8 cellular contexts compared by ENCODE assay signal in the genomic region with DNA sequence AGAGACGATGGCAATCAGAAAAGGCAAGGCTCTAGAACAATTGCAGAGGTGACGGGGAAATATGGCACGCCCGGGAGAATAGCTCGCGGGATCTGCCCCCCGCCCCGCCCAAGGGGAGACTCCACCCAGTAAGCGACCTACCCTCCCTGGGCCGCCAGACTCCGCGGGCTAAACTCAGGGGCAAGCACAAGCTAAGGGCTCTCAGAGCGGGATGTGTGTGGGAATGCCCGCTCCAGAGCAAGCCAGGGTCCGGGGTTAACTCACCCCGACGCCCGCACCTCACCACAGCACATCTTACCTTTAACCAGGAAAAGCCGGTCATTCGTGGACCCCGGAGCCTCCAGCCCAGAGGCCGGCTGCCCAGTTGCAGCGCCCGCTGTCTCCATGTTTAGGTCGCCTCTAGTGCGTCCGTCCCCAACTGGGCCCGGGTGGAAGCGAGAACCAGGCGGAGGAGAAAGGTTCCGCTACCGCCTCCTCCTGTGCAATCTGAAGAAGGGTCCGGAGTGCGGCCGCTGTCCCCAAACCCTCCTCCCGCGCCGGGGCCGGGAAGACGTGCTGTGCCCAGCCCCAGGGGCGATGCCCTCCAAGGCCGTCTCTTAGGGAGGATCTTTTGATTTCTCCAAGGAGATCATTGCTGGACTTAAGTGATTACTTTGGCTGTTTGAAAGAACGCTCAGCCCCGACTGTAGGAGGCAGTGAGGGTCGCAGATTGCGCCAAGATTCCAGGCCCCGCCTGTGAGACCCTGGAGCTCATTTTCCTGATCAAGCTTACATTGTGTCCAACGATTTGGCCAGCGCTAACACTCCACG. TPM values are rescaled to one million over a fixed set of nuclear protein-coding genes. Genes with fewer than 3 reads are reported as not detected.
DNase-seq lines count a peak whose midpoint lies in the region; ATAC-seq and TF ChIP-seq lines count a peak whose summit lies in the region.

TSS of gene TMEM242 (minus strand) at position 406 of the 810 bp plus-strand sequence. CDS start at position 386, 20 bp downstream.

- no peaks in the 10 kb centered on the region for H3K27me3 ChIP-seq in PC-3 (ENCODE audit: low read length)
- no peaks in the 10 kb centered on the region for H3K27me3 ChIP-seq in heart left ventricle
- no peaks in the 10 kb centered on the region for H3K27me3 ChIP-seq in aorta (ENCODE audit: control insufficient read depth in 1 of 2, insufficient read depth in 2 of 2, low read length in 1 of 2)

- H3K4me1 ChIP-seq in PC-3 (ENCODE audit: insufficient read depth, low read length): peaks cover 12% of the 10 kb centered on the region
- H3K4me1 ChIP-seq in heart left ventricle: peaks cover 0 to 46% (median 20%) of the 10 kb centered on the region in 12 donors
- H3K4me1 ChIP-seq in aorta (ENCODE audit: control insufficient read depth in 1 of 2, insufficient read depth in 2 of 2, low read length in 2 of 2): peaks cover 0 to 6% of the 10 kb centered on the region in 2 donors

- H3F3A ChIP-seq in PC-3 (ENCODE audit: low read length, unreplicated experiment): no peaks in the 10 kb centered on the region

- H4K20me1 ChIP-seq in PC-3 (ENCODE audit: low read length): no peaks in the 10 kb centered on the region

- BruUV-seq in PC-3 (replicated peaks; lab: Mats Ljungman, UMichigan): TSS peak; percentile 88

- peaks cover 3% of the 10 kb centered on the region for H3K27me3 Mint-ChIP-seq in activated naive CD8-positive, alpha-beta T cell

- no peaks in the 10 kb centered on the region for H3K9me2 ChIP-seq in PC-3 (replicated peaks; ENCODE audit: low read length)

- H3K4me3 ChIP-seq in GM12864 (ENCODE audit: low read depth, low read length) (peak within 1 kb of the TSS; percentile 75), PC-3 (ENCODE audit: low read length) (peak within 1 kb of the TSS; percentile 85), heart left ventricle (peak within 1 kb of the TSS; percentile 47 to 90 (median 75)), aorta (ENCODE audit: low read length in 2 of 2) (peak within 1 kb of the TSS; percentile 68 to 83)

- CTCF ChIA-PET in PC-3 (lab: Charles Lee): interaction anchor here (0.6 to 1.3 kb wide), 2 partner anchors 8 to 281 kb away, joined by 3 to 7 read pairs; no protein-coding TSS in a partner anchor

- H3K4me1 Mint-ChIP-seq in activated naive CD8-positive, alpha-beta T cell (ENCODE audit: low read depth): peaks cover 24% of the 10 kb centered on the region

- no peak for TF ChIP-seq CTCF in GM12864 (IDR thresholded peaks at IDR 0.05; ENCODE audit: low read depth, low read length, missing control alignments)
- TF ChIP-seq CTCF in PC-3 (conservative IDR thresholded peaks at IDR 0.05; ENCODE audit: low read depth, low read length): no peak
- TF ChIP-seq CTCF in heart left ventricle (IDR thresholded peaks at IDR 0.05): peak; percentile 12 to 50 (median 30)

- WGBS in heart left ventricle, 4 donors: 0% methylated on average over 37 to 50 of the region's 50 CpGs
- 0 to 1% methylated on average over 48 to 50 of the region's 50 CpGs for WGBS in aorta, 2 donors

- no peaks in the 10 kb centered on the region for H3K9me3 Mint-ChIP-seq in activated naive CD8-positive, alpha-beta T cell (ENCODE audit: low read depth)

- intact Hi-C loops in PC-3 (cut with micrococcal nuclease) (loop anchor here (2.0 to 5.0 kb wide), 2 partner anchors 57 to 104 kb away; partner anchors contain the start of gene ZDHHC14), heart left ventricle (cut with DNase I) (loop anchor here in 8 of 10 donors (2.0 to 10.0 kb wide), 5 partner anchors 57 to 274 kb away; partner anchors contain the start of gene ZDHHC14 (in 7 of the 8)), aorta (cut with DNase I) (loop anchor here in 1 of 2 donors (5.0 kb wide), 1 partner anchor 59 kb away; the partner anchor contains the start of gene ZDHHC14)

- peaks cover 20% of the 10 kb centered on the region for H3K79me2 ChIP-seq in PC-3 (ENCODE audit: low read length)

- POLR2A ChIA-PET in PC-3 (lab: Charles Lee; ENCODE audit: unreplicated experiment): no interaction called here

- peak within 1 kb of the TSS; percentile 56 for H3K27ac ChIP-seq in PC-3 (ENCODE audit: low read length)
- H3K27ac ChIP-seq in heart left ventricle: peak within 1 kb of the TSS; percentile 67 to 97 (median 96)
- H3K27ac ChIP-seq in aorta (ENCODE audit: low read depth in 1 of 2, low read length in 2 of 2): peak within 1 kb of the TSS; percentile 12 to 82

- H2AFZ ChIP-seq in PC-3 (ENCODE audit: low read length): peak within 1 kb of the TSS; percentile 91

- H3K36me3 ChIP-seq in PC-3 (ENCODE audit: low read depth, low read length): no peaks in the 10 kb centered on the region; the same call in 1 of the 2 replicates
- H3K36me3 ChIP-seq in heart left ventricle: peaks cover 0 to 38% (median 19%) of the 10 kb centered on the region in 9 donors
- H3K36me3 ChIP-seq in aorta (ENCODE audit: control insufficient read depth in 1 of 2, insufficient read depth in 2 of 2, low read length in 1 of 2): peaks cover 0 to under 1% of the 10 kb centered on the region in 2 donors

- peak within 1 kb of the TSS; percentile 90 for H3K27ac Mint-ChIP-seq in activated naive CD8-positive, alpha-beta T cell

- peak within 1 kb of the TSS; percentile 98 for H3K4me3 Mint-ChIP-seq in activated naive CD8-positive, alpha-beta T cell

- H3K9me3 ChIP-seq in PC-3 (ENCODE audit: low read length) (no peaks in the 10 kb centered on the region), heart left ventricle (no peaks in the 10 kb centered on the region), aorta (ENCODE audit: control insufficient read depth, low read length) (no peaks in the 10 kb centered on the region)

- H3K36me3 Mint-ChIP-seq in activated naive CD8-positive, alpha-beta T cell: no peaks in the 10 kb centered on the region

- peak within 1 kb of the TSS; percentile 85 for H3K4me2 ChIP-seq in PC-3 (ENCODE audit: low read length)

- ATAC-seq in HG02588 (IDR thresholded peaks at IDR 0.05; ENCODE audit: unreplicated experiment) (peak; percentile 93), PC-3 (peak; percentile 86), heart left ventricle (peak; percentile 92 to 98 (median 96)), aorta (ENCODE audit: low FRiP score) (peak; percentile 99)

- peak within 1 kb of the TSS; percentile 84 for H3K9ac ChIP-seq in PC-3 (ENCODE audit: low read length)

- TF ChIP-seq POLR2A in heart left ventricle (IDR thresholded peaks at IDR 0.05): peak in 1 of 2 donors; percentile 59

- peak; percentile 79 for DNase-seq in GM12864 (ENCODE audit: low read depth)
- peak; percentile 91 for DNase-seq in PC-3
- peak; percentile 90 to 96 (median 93) for DNase-seq in heart left ventricle
- DNase-seq in pulmonary artery endothelial cell (ENCODE audit: low read depth, low spot score): peak; percentile 84
- DNase-seq in aorta: peak; percentile 95 to 96
- DNase-seq in NCI-H2029 (lab: John Stamatoyannopoulos, UW): no peak

RNA-seq across cellular contexts. Expression of gene TMEM242, which starts in this region (rescaled TPM):
- total RNA-seq in PC-3 (2014; rRNA removed): 7.9 and 10.3 TPM in 2 replicates
- total RNA-seq in heart left ventricle: 10 to 100 TPM in 7 of 9 donors, 1 to 10 TPM in 2; 5.9 to 18.3 (median 13.2) TPM
- polyA plus RNA-seq in heart left ventricle: 10 to 100 TPM; 11.3 to 16.5 TPM
- 5.7 and 7.1 TPM in 2 replicates for total RNA-seq in pulmonary artery endothelial cell
- total RNA-seq in aorta: 10 to 100 TPM; 13.1 to 17.5 TPM
- polyA plus RNA-seq in aorta: 10 to 100 TPM; 12.0 to 17.0 TPM

Comparison
In these comparisons a context has a peak if more than half of its experiments do, and no peak if none do; other contexts are left out.
1. CTCF ChIP-seq: peak in heart left ventricle (12 of 12); none in GM12864 (single experiment) and PC-3 (single experiment).
2. Peak in every context shown above with its lines, with median percentiles within 50 percentile points of each other: H3K4me3 ChIP-seq, ATAC-seq and H3K27ac ChIP-seq.